In genomic region chr1:90994461-90994860, GRCh38 we compare ENCODE assay signal across 19 cellular contexts. TPM values are rescaled to one million over a fixed set of nuclear protein-coding genes. Genes with fewer than 3 reads are reported as not detected.
DNase-seq lines count a peak whose midpoint lies in the region; ATAC-seq and TF ChIP-seq lines count a peak whose summit lies in the region.
"Had no signal": no experiment of that assay in that cellular context is flagged by ENCODE, and none has a peak within 500 bp of the region (broad histone marks: within the 10 kb centered on the region; RNA-seq: fewer than 3 reads in every experiment).

No MANE protein-coding gene starts in this region.

- peaks cover 63% of the 10 kb centered on the region for H3K4me1 Mint-ChIP-seq in activated naive CD8-positive, alpha-beta T cell treated with anti-CD3 and anti-CD28 coated beads, Interleukin-2, amount 50 U/mL, for 24 hours
- peaks cover 48% of the 10 kb centered on the region for H3K4me1 Mint-ChIP-seq in activated naive CD8-positive, alpha-beta T cell treated with anti-CD3 and anti-CD28 coated beads for 36 hours
- H3K4me1 Mint-ChIP-seq in H9: peaks cover 29 to 31% of the 10 kb centered on the region in 2 experiments
- peaks cover 87% of the 10 kb centered on the region for H3K4me1 Mint-ChIP-seq in stimulated activated memory B cell treated with anti-CD40 and anti-IgM and Interleukin-4, amounts not matched to agents 10 μg/mL and 1 μg/mL and 100 μg/mL, for 72 hours
- peaks cover 4% of the 10 kb centered on the region for H3K4me1 Mint-ChIP-seq in type B pancreatic cell (ENCODE audit: unreplicated experiment)

- no peak overlapping the region for H3K4me3 Mint-ChIP-seq in activated naive CD8-positive, alpha-beta T cell treated with anti-CD3 and anti-CD28 coated beads, Interleukin-2, amount 50 U/mL, for 24 hours
- H3K4me3 Mint-ChIP-seq in activated naive CD8-positive, alpha-beta T cell treated with anti-CD3 and anti-CD28 coated beads for 36 hours: no peak overlapping the region
- no peak overlapping the region; a peak in 1 of 5 replicates for H3K4me3 Mint-ChIP-seq in H9
- no peak overlapping the region for H3K4me3 Mint-ChIP-seq in stimulated activated memory B cell treated with anti-CD40 and anti-IgM and Interleukin-4, amounts not matched to agents 10 μg/mL and 1 μg/mL and 100 μg/mL, for 72 hours
- H3K4me3 Mint-ChIP-seq in type B pancreatic cell: no peak overlapping the region

- no peak overlapping the region for H4K5ac ChIP-seq in H9 (ENCODE audit: insufficient read length, low read depth, low read length)

- no peak overlapping the region for H4K8ac ChIP-seq in H9 (replicated peaks; ENCODE audit: insufficient read length, low read depth, low read length)

- WGBS in H9 (ENCODE audit: extremely low coverage, insufficient read length, low lambda C conversion rate): no CpG with 5 or more reads among the region's 1 CpG

- H4K20me1 ChIP-seq in H9 (ENCODE audit: control insufficient read depth, insufficient read depth, insufficient read length): no peaks in the 10 kb centered on the region

- no peak overlapping the region for H2BK20ac ChIP-seq in H9 (ENCODE audit: low read depth, low read length, poor library complexity, severe bottlenecking)

- H2BK5ac ChIP-seq in H9 (ENCODE audit: insufficient read length, low read length): no peak overlapping the region

- TF ChIP-seq CTCF in H9 (conservative IDR thresholded peaks at IDR 0.05) (no peak), type B pancreatic cell (conservative IDR thresholded peaks at IDR 0.05) (no peak)

- H3K27ac Mint-ChIP-seq in activated naive CD8-positive, alpha-beta T cell treated with anti-CD3 and anti-CD28 coated beads, Interleukin-2, amount 50 U/mL, for 24 hours: peak overlapping the region; percentile 37
- H3K27ac Mint-ChIP-seq in activated naive CD8-positive, alpha-beta T cell treated with anti-CD3 and anti-CD28 coated beads for 36 hours: no peak overlapping the region
- H3K27ac Mint-ChIP-seq in H9 (peak overlapping the region in 2 of 3 experiments; percentile 22 to 71; a peak in 3 of 7 replicates), type B pancreatic cell (no peak overlapping the region)
- H3K27ac Mint-ChIP-seq in stimulated activated memory B cell treated with anti-CD40 and anti-IgM and Interleukin-4, amounts not matched to agents 10 μg/mL and 1 μg/mL and 100 μg/mL, for 72 hours: peak overlapping the region; percentile 14

- H3K36me3 Mint-ChIP-seq in activated naive CD8-positive, alpha-beta T cell treated with anti-CD3 and anti-CD28 coated beads, Interleukin-2, amount 50 U/mL, for 24 hours (ENCODE audit: low read depth): peaks cover 85% of the 10 kb centered on the region
- peaks cover 94% of the 10 kb centered on the region for H3K36me3 Mint-ChIP-seq in activated naive CD8-positive, alpha-beta T cell treated with anti-CD3 and anti-CD28 coated beads for 36 hours
- H3K36me3 Mint-ChIP-seq in H9 (ENCODE audit: insufficient read depth in 1 of 3, low read depth in 3 of 3): peaks cover 67 to 92% (median 85%) of the 10 kb centered on the region in 3 experiments
- peaks cover 70% of the 10 kb centered on the region for H3K36me3 Mint-ChIP-seq in stimulated activated memory B cell treated with anti-CD40 and anti-IgM and Interleukin-4, amounts not matched to agents 10 μg/mL and 1 μg/mL and 100 μg/mL, for 72 hours
- peaks cover 62% of the 10 kb centered on the region for H3K36me3 Mint-ChIP-seq in type B pancreatic cell

- no peaks in the 10 kb centered on the region for H3K27me3 ChIP-seq in H9 (ENCODE audit: insufficient read depth, low read length)
- H3K27me3 ChIP-seq: BLaER1 had no signal

- no peaks in the 10 kb centered on the region for H3K27me3 Mint-ChIP-seq in activated naive CD8-positive, alpha-beta T cell treated with anti-CD3 and anti-CD28 coated beads, Interleukin-2, amount 50 U/mL, for 24 hours
- H3K27me3 Mint-ChIP-seq in activated naive CD8-positive, alpha-beta T cell treated with anti-CD3 and anti-CD28 coated beads for 36 hours: no peaks in the 10 kb centered on the region
- no peaks in the 10 kb centered on the region for H3K27me3 Mint-ChIP-seq in H9 (ENCODE audit: low read depth)
- no peaks in the 10 kb centered on the region for H3K27me3 Mint-ChIP-seq in stimulated activated memory B cell treated with anti-CD40 and anti-IgM and Interleukin-4, amounts not matched to agents 10 μg/mL and 1 μg/mL and 100 μg/mL, for 72 hours
- H3K27me3 Mint-ChIP-seq in type B pancreatic cell: no peaks in the 10 kb centered on the region

- no peak overlapping the region for H2AFZ ChIP-seq in H9 (ENCODE audit: low read length)

- no peak overlapping the region for H3K9ac ChIP-seq in H9 (ENCODE audit: extremely low read depth, insufficient read length, low read length)
- H3K9ac ChIP-seq: BLaER1 had no signal

- H2BK15ac ChIP-seq in H9 (ENCODE audit: low read depth, low read length): no peak overlapping the region

- no peak overlapping the region for H3K18ac ChIP-seq in H9 (ENCODE audit: insufficient read length, low read depth, low read length)

- peaks cover 11% of the 10 kb centered on the region for H3K9me3 ChIP-seq in H9 (ENCODE audit: control insufficient read depth, low read depth, low read length)

- H3K9me3 Mint-ChIP-seq in activated naive CD8-positive, alpha-beta T cell treated with anti-CD3 and anti-CD28 coated beads, Interleukin-2, amount 50 U/mL, for 24 hours: peaks cover 14% of the 10 kb centered on the region
- peaks cover 31% of the 10 kb centered on the region for H3K9me3 Mint-ChIP-seq in activated naive CD8-positive, alpha-beta T cell treated with anti-CD3 and anti-CD28 coated beads for 36 hours
- H3K9me3 Mint-ChIP-seq in H9 (peaks cover 45 to 57% of the 10 kb centered on the region in 2 experiments), type B pancreatic cell (peaks cover 12% of the 10 kb centered on the region)
- peaks cover 7% of the 10 kb centered on the region for H3K9me3 Mint-ChIP-seq in stimulated activated memory B cell treated with anti-CD40 and anti-IgM and Interleukin-4, amounts not matched to agents 10 μg/mL and 1 μg/mL and 100 μg/mL, for 72 hours

- no peak overlapping the region for H2BK12ac ChIP-seq in H9 (ENCODE audit: insufficient read length, low read depth, low read length)

- no peak overlapping the region for H3T11ph ChIP-seq in H9 (ENCODE audit: low read length)

- no peak for ATAC-seq in activated naive CD8-positive, alpha-beta T cell treated with anti-CD3 and anti-CD28 coated beads, Interleukin-2, amount 50 U/mL, for 24 hours
- peak; percentile 26 for ATAC-seq in left lobe of liver
- no peak for ATAC-seq in stimulated activated memory B cell treated with anti-CD40 and anti-IgM and Interleukin-4, amounts not matched to agents 10 μg/mL and 1 μg/mL and 100 μg/mL, for 72 hours
- ATAC-seq in HG02840 (IDR thresholded peaks at IDR 0.05; ENCODE audit: low FRiP score, unreplicated experiment): no peak

- no peak overlapping the region for H3K27ac ChIP-seq in H9 (ENCODE audit: insufficient read length, low read depth, low read length)
- H3K27ac ChIP-seq: BLaER1 had no signal

- peaks cover 62% of the 10 kb centered on the region; the same call in 1 of the 2 replicates for H3K79me2 ChIP-seq in H9 (ENCODE audit: insufficient read depth, low read length)

- no peak overlapping the region for H3K4ac ChIP-seq in H9 (ENCODE audit: low read depth, low read length)

- H3K4me2 ChIP-seq in H9 (ENCODE audit: insufficient read depth, insufficient read length, low read length): no peak overlapping the region
- H3K4me2 ChIP-seq: BLaER1 had no signal

- no peak for DNase-seq in activated naive CD8-positive, alpha-beta T cell treated with anti-CD3 and anti-CD28 coated beads, Interleukin-2, amount 50 U/mL, for 24 hours
- no peak for DNase-seq in activated naive CD8-positive, alpha-beta T cell treated with anti-CD3 and anti-CD28 coated beads for 36 hours
- DNase-seq in H9: no peak
- DNase-seq in left lobe of liver (ENCODE audit: low spot score): no peak
- no peak for DNase-seq in type B pancreatic cell (ENCODE audit: extremely low spot score, unreplicated experiment)
- no peak for DNase-seq in T1000 (lab: John Stamatoyannopoulos, UW)
- DNase-seq: DMS 273 treated with DMSO at 0.1 percent for 48 hours, HCEC 1CT, IMR-90, NCI-H1417 treated with DMSO at 0.1 percent for 48 hours, NCI-H187 treated with DMSO at 0.1 percent for 48 hours, NCI-H2227 treated with DMSO at 0.1 percent for 48 hours, NCI-H524, NCI-H82, OCI-M1, Right ventricle myocardium superior had no signal

- no peak overlapping the region for H2BK120ac ChIP-seq in H9 (ENCODE audit: low read depth, low read length, poor library complexity, severe bottlenecking)

- no peak overlapping the region for H3K14ac ChIP-seq in H9 (ENCODE audit: insufficient read depth, low read length)

- no peak overlapping the region for H3K23ac ChIP-seq in H9 (ENCODE audit: insufficient read length, low read depth, low read length)

- no peak overlapping the region for H3K56ac ChIP-seq in H9 (ENCODE audit: insufficient read length, low read depth, low read length)

- H3K79me1 ChIP-seq in H9 (ENCODE audit: insufficient read depth, low read depth, low read length, poor library complexity, severe bottlenecking): peaks cover 7% of the 10 kb centered on the region

- no peak overlapping the region for H2AK5ac ChIP-seq in H9 (ENCODE audit: insufficient read length, low read length)

- no peak overlapping the region for H4K91ac ChIP-seq in H9 (ENCODE audit: insufficient read length, low read depth, low read length)

- H3K4me1 ChIP-seq in H9 (ENCODE audit: insufficient read depth, low read length): 0 out of 2 replicates have a peak, but pooled peaks cover 2% of the 10 kb centered on the region
- H3K4me1 ChIP-seq: BLaER1 had no signal

- no peaks in the 10 kb centered on the region for H3K23me2 ChIP-seq in H9 (ENCODE audit: insufficient read length, low read depth, low read length, poor library complexity, severe bottlenecking)

RNA-seq across cellular contexts. Expression of gene ZNF644, which starts 27.4 kb away (rescaled TPM):
- total RNA-seq in activated naive CD8-positive, alpha-beta T cell treated with anti-CD3 and anti-CD28 coated beads for 36 hours: 10 to 100 TPM; 41.6 to 44.7 TPM
- total RNA-seq in H9 (2021) (78.9 and 80.7 TPM in 2 replicates), left lobe of liver (18.3 TPM), type B pancreatic cell (ENCODE audit: low replicate concordance) (54.4 and 75.2 TPM in 2 replicates)

Comparison
In these comparisons a context has a peak if more than half of its experiments do, and no peak if none do; other contexts are left out.
1. H3K27ac Mint-ChIP-seq: peak in activated naive CD8-positive, alpha-beta T cell treated with anti-CD3 and anti-CD28 coated beads, Interleukin-2, amount 50 U/mL, for 24 hours (single experiment), H9 (2 of 3) and stimulated activated memory B cell treated with anti-CD40 and anti-IgM and Interleukin-4, amounts not matched to agents 10 μg/mL and 1 μg/mL and 100 μg/mL, for 72 hours (single experiment); none in activated naive CD8-positive, alpha-beta T cell treated with anti-CD3 and anti-CD28 coated beads for 36 hours (single experiment) and type B pancreatic cell (single experiment).